In the genomic region with DNA sequence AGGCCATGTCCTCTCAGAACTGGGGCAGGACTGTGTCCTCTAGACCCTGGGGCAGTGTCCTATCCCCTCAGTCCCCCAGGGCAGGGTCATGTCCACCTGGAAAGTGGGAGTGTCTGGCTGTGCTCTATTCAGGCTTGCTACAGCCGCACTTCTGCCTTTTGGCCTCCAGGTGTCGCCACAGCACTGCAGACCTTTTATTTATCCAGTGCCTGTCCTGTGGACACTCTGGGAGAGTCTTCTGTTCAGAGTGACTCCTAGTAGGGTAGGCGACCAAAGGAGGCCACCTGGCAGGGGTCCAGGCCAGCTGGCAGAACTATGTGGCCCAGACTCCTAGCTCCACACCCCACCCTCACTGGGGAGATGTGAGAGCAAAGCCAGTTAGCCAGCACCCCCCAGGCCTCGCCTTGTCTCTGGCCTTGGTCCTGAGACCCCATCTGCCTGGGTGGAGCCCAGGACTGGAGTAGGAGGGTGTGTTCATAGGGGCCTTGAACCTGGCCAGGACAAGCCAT, we compare ENCODE assay signal across 8 cellular contexts. TPM values are rescaled to one million over a fixed set of nuclear protein-coding genes. Genes with fewer than 3 reads are reported as not detected.
DNase-seq lines count a peak whose midpoint lies in the region; ATAC-seq and TF ChIP-seq lines count a peak whose summit lies in the region.

No MANE protein-coding gene starts in this region.

- no peak overlapping the region for H3K27ac Mint-ChIP-seq in natural killer cell
- no peak overlapping the region for H3K27ac Mint-ChIP-seq in stimulated activated naive CD8-positive, alpha-beta T cell treated with anti-CD3 and anti-CD28 coated beads, Interleukin-15, amount 100 ng/mL, for 72 hours

- no peak overlapping the region for H3K4me3 Mint-ChIP-seq in natural killer cell
- H3K4me3 Mint-ChIP-seq in stimulated activated naive CD8-positive, alpha-beta T cell treated with anti-CD3 and anti-CD28 coated beads, Interleukin-15, amount 100 ng/mL, for 72 hours = no peak overlapping the region

- no peaks in the 10 kb centered on the region for H3K36me3 Mint-ChIP-seq in natural killer cell

- H3K4me1 Mint-ChIP-seq in natural killer cell = peaks cover 0 to 8% of the 10 kb centered on the region in 2 donors
- H3K4me1 Mint-ChIP-seq in stimulated activated naive CD8-positive, alpha-beta T cell treated with anti-CD3 and anti-CD28 coated beads, Interleukin-15, amount 100 ng/mL, for 72 hours = peaks cover 7% of the 10 kb centered on the region

- peak; percentile 69 for DNase-seq in EL
- peak; percentile 12 to 60 for DNase-seq in NOMO-1 (lab: John Stamatoyannopoulos, UW; ENCODE audit: unreplicated experiment in 2 of 2)
- peak; percentile 53 for DNase-seq in activated T-cell treated with anti-CD3 and anti-CD28 coated beads for 1 hour (ENCODE audit: low read depth)
- peak; percentile 60 to 78 for DNase-seq in erythroblast (lab: John Stamatoyannopoulos, UW)
- peak; percentile 65 for DNase-seq in natural killer cell
- peak; percentile 67 to 70 for DNase-seq in stimulated activated naive CD8-positive, alpha-beta T cell treated with anti-CD3 and anti-CD28 coated beads, Interleukin-15, amount 100 ng/mL, for 72 hours
- DNase-seq in OCI-M2 (lab: John Stamatoyannopoulos, UW; ENCODE audit: unreplicated experiment) = no peak

- peak; percentile 97 for TF ChIP-seq CTCF in natural killer cell (IDR thresholded peaks at IDR 0.05)

- intact Hi-C loops in natural killer cell (cut with micrococcal nuclease) = loop anchor here (1.0 to 2.0 kb wide), 4 partner anchors 190 to 771 kb away; no protein-coding TSS in a partner anchor

- TF ChIP-seq POLR2A in erythroblast (IDR thresholded peaks at IDR 0.05; ENCODE audit: low read length) = no peak

- ATAC-seq in HG03342 (IDR thresholded peaks at IDR 0.05; ENCODE audit: unreplicated experiment) = peak; percentile 65
- ATAC-seq in natural killer cell = peak; percentile 73 to 97 (median 92)
- ATAC-seq in stimulated activated naive CD8-positive, alpha-beta T cell treated with anti-CD3 and anti-CD28 coated beads, Interleukin-15, amount 100 ng/mL, for 72 hours = peak; percentile 80

- no peaks in the 10 kb centered on the region for H3K9me3 Mint-ChIP-seq in natural killer cell
- no peaks in the 10 kb centered on the region for H3K9me3 Mint-ChIP-seq in stimulated activated naive CD8-positive, alpha-beta T cell treated with anti-CD3 and anti-CD28 coated beads, Interleukin-15, amount 100 ng/mL, for 72 hours

- H3K27me3 Mint-ChIP-seq in natural killer cell (ENCODE audit: low read depth in 2 of 2) = peaks cover 8 to 16% of the 10 kb centered on the region in 2 donors
- peaks cover 13% of the 10 kb centered on the region for H3K27me3 Mint-ChIP-seq in stimulated activated naive CD8-positive, alpha-beta T cell treated with anti-CD3 and anti-CD28 coated beads, Interleukin-15, amount 100 ng/mL, for 72 hours

RNA-seq across cellular contexts. Expression of a gene that starts 3.9 kb away (rescaled TPM):
- total RNA-seq in natural killer cell = not detected

RNA-seq across cellular contexts. Expression of a gene that starts 11.6 kb away (rescaled TPM):
- 1 to 10 TPM in 1 of 3 donors, under 1 TPM in 2; 0.07 to 1.3 (median 0.70) TPM for total RNA-seq in natural killer cell

RNA-seq across cellular contexts. Expression of a gene that starts 12.6 kb away (rescaled TPM):
- under 1 TPM in 1 of 3 donors, not detected in 2; 0.16 TPM for total RNA-seq in natural killer cell
